Comparison of ENCODE assay signal across 8 cellular contexts in genomic region chr4:27813699-27814425, GRCh38.
DNase-seq lines count a peak whose midpoint lies in the region; ATAC-seq and TF ChIP-seq lines count a peak whose summit lies in the region.
"Not testable (repeated sequence)": the region's sequence is repeated elsewhere in the genome, so short reads cannot be mapped to it uniquely, and the experiment has no call there.

No MANE protein-coding gene starts in this region.

- H3K18ac ChIP-seq in H9 (ENCODE audit: insufficient read length, low read depth, low read length), result not testable (repeated sequence)

- not testable (repeated sequence) for H2BK20ac ChIP-seq in H9 (ENCODE audit: low read depth, low read length, poor library complexity, severe bottlenecking)

- H3K9ac ChIP-seq in H9 (ENCODE audit: extremely low read depth, insufficient read length, low read length); smooth muscle cell (ENCODE audit: low read depth): not testable (repeated sequence)

- peak overlapping the region in 2 of 3 experiments; percentile 30 to 88; a peak in 3 of 7 replicates for H3K27ac Mint-ChIP-seq in H9
- H3K27ac Mint-ChIP-seq in MCF 10A (ENCODE audit: low read depth, unreplicated experiment), result peak overlapping the region; percentile 22

- not testable (repeated sequence) for H3K23me2 ChIP-seq in H9 (ENCODE audit: insufficient read length, low read depth, low read length, poor library complexity, severe bottlenecking)

- ATAC-seq in GM18868 (IDR thresholded peaks at IDR 0.05; ENCODE audit: unreplicated experiment) (peak; percentile 94), HG03354 (IDR thresholded peaks at IDR 0.05; ENCODE audit: poor library complexity, severe bottlenecking, unreplicated experiment) (peak; percentile 68)

- not testable (repeated sequence) for H2AK5ac ChIP-seq in H9 (ENCODE audit: insufficient read length, low read length)

- BruUV-seq in MCF 10A (replicated peaks; lab: Mats Ljungman, UMichigan), result not testable (repeated sequence)

- H3K27ac ChIP-seq in H9 (ENCODE audit: insufficient read length, low read depth, low read length), result not testable (repeated sequence)
- H3K27ac ChIP-seq in cardiac muscle cell (peak overlapping the region; percentile 31), smooth muscle cell (ENCODE audit: low read depth) (peak overlapping the region; percentile 81)

- not testable (repeated sequence) for H3K4ac ChIP-seq in H9 (ENCODE audit: low read depth, low read length)

- H2BK15ac ChIP-seq in H9 (ENCODE audit: low read depth, low read length), result not testable (repeated sequence)

- intact Hi-C loops in MCF 10A (cut with micrococcal nuclease), result not testable (repeated sequence)

- H3K4me1 Mint-ChIP-seq in H9; MCF 10A (ENCODE audit: insufficient read depth, unreplicated experiment): not testable (repeated sequence)

- H3K9me3 Mint-ChIP-seq in H9, result peaks cover 23 to 26% of the 10 kb centered on the region in 2 experiments
- H3K9me3 Mint-ChIP-seq in MCF 10A (ENCODE audit: unreplicated experiment), result not testable (repeated sequence)

- WGBS in H9 (ENCODE audit: extremely low coverage, insufficient read length, low lambda C conversion rate), result no CpG with 5 or more reads among the region's 18 CpGs
- 68% methylated on average over 18 of the region's 18 CpGs for WGBS in smooth muscle cell (ENCODE audit: low lambda C conversion rate)

- peaks cover 9 to 23% (median 12%) of the 10 kb centered on the region in 3 experiments for H3K36me3 Mint-ChIP-seq in H9 (ENCODE audit: insufficient read depth in 1 of 3, low read depth in 3 of 3)
- not testable (repeated sequence) for H3K36me3 Mint-ChIP-seq in MCF 10A (ENCODE audit: insufficient read depth, unreplicated experiment)

- peaks cover 11% of the 10 kb centered on the region for H3K9me3 ChIP-seq in H9 (ENCODE audit: control insufficient read depth, low read depth, low read length)
- H3K9me3 ChIP-seq in cardiac muscle cell (ENCODE audit: low read depth); smooth muscle cell (replicated peaks; ENCODE audit: low read depth): not testable (repeated sequence)

- not testable (repeated sequence) for H2BK12ac ChIP-seq in H9 (ENCODE audit: insufficient read length, low read depth, low read length)

- H4K20me1 ChIP-seq in H9 (ENCODE audit: control insufficient read depth, insufficient read depth, insufficient read length); smooth muscle cell (ENCODE audit: low read depth): not testable (repeated sequence)

- not testable (repeated sequence) for H3K36me3 ChIP-seq in cardiac muscle cell; smooth muscle cell (ENCODE audit: low read depth)

- not testable (repeated sequence) for H2BK120ac ChIP-seq in H9 (ENCODE audit: low read depth, low read length, poor library complexity, severe bottlenecking)

- H4K91ac ChIP-seq in H9 (ENCODE audit: insufficient read length, low read depth, low read length), result not testable (repeated sequence)

- H3K4me3 ChIP-seq in cardiac muscle cell, result not testable (repeated sequence)
- H3K4me3 ChIP-seq in smooth muscle cell, result peak overlapping the region; percentile 14

- not testable (repeated sequence) for H3K79me2 ChIP-seq in H9 (ENCODE audit: insufficient read depth, low read length); smooth muscle cell (ENCODE audit: low read depth)

- not testable (repeated sequence) for H3K23ac ChIP-seq in H9 (ENCODE audit: insufficient read length, low read depth, low read length)

- not testable (repeated sequence) for TF ChIP-seq CTCF in GM10248 (IDR thresholded peaks at IDR 0.05; ENCODE audit: control extremely low read depth, extremely low read depth, low read depth, missing control alignments); H9 (conservative IDR thresholded peaks at IDR 0.05); MCF 10A (IDR thresholded peaks at IDR 0.05; ENCODE audit: unreplicated experiment); cardiac muscle cell (IDR thresholded peaks at IDR 0.05; ENCODE audit: low read depth, low read length); smooth muscle cell (IDR thresholded peaks at IDR 0.05; ENCODE audit: borderline replicate concordance, insufficient read depth, poor library complexity, severe bottlenecking)

- H4K5ac ChIP-seq in H9 (ENCODE audit: insufficient read length, low read depth, low read length), result not testable (repeated sequence)

- DNase-seq in GM10248 (ENCODE audit: extremely low spot score) (peak; percentile 14), OCI-M1 (lab: John Stamatoyannopoulos, UW) (peak; percentile 25), MCF 10A (ENCODE audit: unreplicated experiment) (peak; percentile 35)
- DNase-seq in H9; cardiac muscle cell (ENCODE audit: low read depth in 1 of 2, low spot score in 1 of 2); smooth muscle cell (lab: John Stamatoyannopoulos, UW; ENCODE audit: unreplicated experiment): not testable (repeated sequence)

- not testable (repeated sequence) for H4K8ac ChIP-seq in H9 (replicated peaks; ENCODE audit: insufficient read length, low read depth, low read length)

- CTCF ChIA-PET in GM10248 (lab: Yijun Ruan, JAX), result not testable (repeated sequence)
- CTCF ChIA-PET in MCF 10A (lab: Yijun Ruan, JAX), result interaction anchor here (1.0 kb wide), 1 partner anchor 24 kb away, joined by 3 read pairs; no protein-coding TSS in a partner anchor

- H3K4me1 ChIP-seq in H9 (ENCODE audit: insufficient read depth, low read length); cardiac muscle cell (ENCODE audit: low read depth); smooth muscle cell (ENCODE audit: low read depth): not testable (repeated sequence)

- H3K14ac ChIP-seq in H9 (ENCODE audit: insufficient read depth, low read length), result not testable (repeated sequence)

- H2AFZ ChIP-seq in H9 (ENCODE audit: low read length), result not testable (repeated sequence)
- peak overlapping the region; percentile 75 for H2AFZ ChIP-seq in smooth muscle cell (ENCODE audit: low read depth)

- not testable (repeated sequence) for H3K27me3 Mint-ChIP-seq in H9 (ENCODE audit: low read depth); MCF 10A (ENCODE audit: insufficient read depth, unreplicated experiment)

- H3T11ph ChIP-seq in H9 (ENCODE audit: low read length), result not testable (repeated sequence)

- not testable (repeated sequence) for H3K27me3 ChIP-seq in H9 (ENCODE audit: insufficient read depth, low read length); cardiac muscle cell; smooth muscle cell (ENCODE audit: low read depth)

- not testable (repeated sequence) for H3K79me1 ChIP-seq in H9 (ENCODE audit: insufficient read depth, low read depth, low read length, poor library complexity, severe bottlenecking)

- not testable (repeated sequence) for H3K4me2 ChIP-seq in H9 (ENCODE audit: insufficient read depth, insufficient read length, low read length)
- H3K4me2 ChIP-seq in smooth muscle cell, result peak overlapping the region; percentile 73

- POLR2A ChIA-PET in GM10248 (lab: Yijun Ruan, JAX); MCF 10A (lab: Yijun Ruan, JAX): not testable (repeated sequence)

- not testable (repeated sequence) for H3K56ac ChIP-seq in H9 (ENCODE audit: insufficient read length, low read depth, low read length)

- not testable (repeated sequence) for H3K4me3 Mint-ChIP-seq in H9; MCF 10A (ENCODE audit: unreplicated experiment)

- H3F3A ChIP-seq in smooth muscle cell (ENCODE audit: low read depth), result peaks cover 11% of the 10 kb centered on the region

- H2BK5ac ChIP-seq in H9 (ENCODE audit: insufficient read length, low read length), result not testable (repeated sequence)
